Comparison of ENCODE assay signal across 8 cellular contexts in genomic region chr12:43957732-43958131, GRCh38.
DNase-seq lines count a peak whose midpoint lies in the region; ATAC-seq and TF ChIP-seq lines count a peak whose summit lies in the region.

No MANE protein-coding gene starts in this region.

- no peaks in the 10 kb centered on the region for H3K79me2 ChIP-seq in OCI-LY3 (ENCODE audit: low read length)

- H3K27ac ChIP-seq in OCI-LY3 (ENCODE audit: low read length) (no peak overlapping the region), lower lobe of right lung (no peak overlapping the region)

- no peaks in the 10 kb centered on the region for H3K36me3 Mint-ChIP-seq in activated CD4-positive, alpha-beta T cell treated with anti-CD3 and anti-CD28 coated beads, Interleukin-2, amount 10 ng/mL, durations not matched to agents 24 days and 14 days (ENCODE audit: low read depth)
- H3K36me3 Mint-ChIP-seq in chondrocyte (ENCODE audit: low read depth): no peaks in the 10 kb centered on the region

- no peak overlapping the region for H3K4me2 ChIP-seq in OCI-LY3 (ENCODE audit: low read length)

- H3K4me3 ChIP-seq in OCI-LY3 (ENCODE audit: low read length) (no peak overlapping the region), lower lobe of right lung (no peak overlapping the region)

- H4K20me1 ChIP-seq in OCI-LY3 (ENCODE audit: insufficient read depth, low read length): no peaks in the 10 kb centered on the region

- H3K27me3 ChIP-seq in OCI-LY3 (ENCODE audit: low read depth, low read length) (no peaks in the 10 kb centered on the region), lower lobe of right lung (ENCODE audit: low read depth) (no peaks in the 10 kb centered on the region)

- ATAC-seq in GM21447 (IDR thresholded peaks at IDR 0.05; ENCODE audit: unreplicated experiment) (peak; percentile 99), HG03558 (IDR thresholded peaks at IDR 0.05; ENCODE audit: extremely low read depth, unreplicated experiment) (peak; percentile 94), lower lobe of right lung (peak; percentile 48)

- H3K4me1 Mint-ChIP-seq in activated CD4-positive, alpha-beta T cell treated with anti-CD3 and anti-CD28 coated beads, Interleukin-2, amount 10 ng/mL, durations not matched to agents 24 days and 14 days: peaks cover 7% of the 10 kb centered on the region
- peaks cover 3% of the 10 kb centered on the region for H3K4me1 Mint-ChIP-seq in chondrocyte (ENCODE audit: low read depth)

- TF ChIP-seq CTCF in OCI-LY3 (IDR thresholded peaks at IDR 0.05; ENCODE audit: low read depth, low read length) (peak; percentile 73), chondrocyte (IDR thresholded peaks at IDR 0.05) (peak; percentile 87), lower lobe of right lung (IDR thresholded peaks at IDR 0.05) (peak; percentile 38)

- H3K4me1 ChIP-seq in OCI-LY3 (ENCODE audit: low read length) (peaks cover 4% of the 10 kb centered on the region), lower lobe of right lung (no peaks in the 10 kb centered on the region)

- H3K9me3 ChIP-seq in OCI-LY3 (ENCODE audit: insufficient read depth, low read length) (no peaks in the 10 kb centered on the region), lower lobe of right lung (no peaks in the 10 kb centered on the region)

- H3K4me3 Mint-ChIP-seq in activated CD4-positive, alpha-beta T cell treated with anti-CD3 and anti-CD28 coated beads, Interleukin-2, amount 10 ng/mL, durations not matched to agents 24 days and 14 days: no peak overlapping the region
- no peak overlapping the region for H3K4me3 Mint-ChIP-seq in chondrocyte (ENCODE audit: unreplicated experiment)

- no peak overlapping the region for H3K27ac Mint-ChIP-seq in activated CD4-positive, alpha-beta T cell treated with anti-CD3 and anti-CD28 coated beads, Interleukin-2, amount 10 ng/mL, durations not matched to agents 24 days and 14 days
- no peak overlapping the region for H3K27ac Mint-ChIP-seq in chondrocyte (ENCODE audit: unreplicated experiment)

- no peak overlapping the region for H3K9ac ChIP-seq in OCI-LY3 (ENCODE audit: low read length)

- peak; percentile 66 for DNase-seq in activated CD4-positive, alpha-beta T cell treated with anti-CD3 and anti-CD28 coated beads, Interleukin-2, amount 10 ng/mL, durations not matched to agents 24 days and 14 days
- DNase-seq in activated CD4-positive, alpha-beta T cell treated with anti-CD3 and anti-CD28 coated beads for 1 hour: no peak
- DNase-seq in chondrocyte (ENCODE audit: low spot score) (no peak), lower lobe of right lung (no peak), NCI-H1048 (lab: John Stamatoyannopoulos, UW) (no peak)

- intact Hi-C loops in activated CD4-positive, alpha-beta T cell treated with anti-CD3 and anti-CD28 coated beads, Interleukin-2, amount 10 ng/mL, durations not matched to agents 24 days and 14 days (cut with micrococcal nuclease): no loop called here
- intact Hi-C loops in lower lobe of right lung (cut with DNase I): no loop called here

- no peak overlapping the region for H2AFZ ChIP-seq in OCI-LY3 (ENCODE audit: low read depth, low read length)

- no peaks in the 10 kb centered on the region for H3K9me3 Mint-ChIP-seq in activated CD4-positive, alpha-beta T cell treated with anti-CD3 and anti-CD28 coated beads, Interleukin-2, amount 10 ng/mL, durations not matched to agents 24 days and 14 days
- H3K9me3 Mint-ChIP-seq in chondrocyte (ENCODE audit: low read depth): peaks cover 4% of the 10 kb centered on the region

- H3K27me3 Mint-ChIP-seq in activated CD4-positive, alpha-beta T cell treated with anti-CD3 and anti-CD28 coated beads, Interleukin-2, amount 10 ng/mL, durations not matched to agents 24 days and 14 days: peaks cover 1% of the 10 kb centered on the region
- H3K27me3 Mint-ChIP-seq in chondrocyte (ENCODE audit: low read depth): no peaks in the 10 kb centered on the region

- H3K36me3 ChIP-seq in OCI-LY3 (replicated peaks; ENCODE audit: low read depth, low read length): no peaks in the 10 kb centered on the region
- no peaks in the 10 kb centered on the region for H3K36me3 ChIP-seq in lower lobe of right lung

Comparison
In these comparisons a context has a peak if more than half of its experiments do, and no peak if none do; other contexts are left out.
1. ATAC-seq: peak in every context shown above with its lines; median percentile 99 in GM21447; 94 in HG03558; 48 in lower lobe of right lung.